In genomic region chr17:74442670-74443515, GRCh38 we compare ENCODE assay signal across 8 cellular contexts. TPM values are rescaled to one million over a fixed set of nuclear protein-coding genes. Genes with fewer than 3 reads are reported as not detected.
DNase-seq lines count a peak whose midpoint lies in the region; ATAC-seq and TF ChIP-seq lines count a peak whose summit lies in the region.

No MANE protein-coding gene starts in this region.

- H3K4me1 ChIP-seq in liver (ENCODE audit: control insufficient read depth in 4 of 4, insufficient read depth in 4 of 4, low read length in 3 of 4): peaks cover 27 to 87% (median 69%) of the 10 kb centered on the region in 4 donors

- CTCF ChIA-PET in activated CD4-positive, alpha-beta T cell treated with anti-CD3 and anti-CD28 coated beads, Interleukin-2, amount 10 ng/mL, durations not matched to agents 7 days and 5 days (lab: Charles Lee): interaction anchor here (1.0 to 2.9 kb wide), 4 partner anchors 15 to 75 kb away, joined by 3 to 18 read pairs (median 9); no protein-coding TSS in a partner anchor

- POLR2A ChIA-PET in activated CD4-positive, alpha-beta T cell treated with anti-CD3 and anti-CD28 coated beads, Interleukin-2, amount 10 ng/mL, durations not matched to agents 7 days and 5 days (lab: Charles Lee): no interaction called here

- peak; percentile 61 for ATAC-seq in HG02798 (IDR thresholded peaks at IDR 0.05; ENCODE audit: poor library complexity, unreplicated experiment)

- peaks cover 2% of the 10 kb centered on the region for H3K4me1 Mint-ChIP-seq in activated CD4-positive, alpha-beta T cell treated with anti-CD3 and anti-CD28 coated beads, Interleukin-2, amount 10 ng/mL, durations not matched to agents 7 days and 5 days

- no peaks in the 10 kb centered on the region for H3K9me3 ChIP-seq in liver (ENCODE audit: control insufficient read depth in 4 of 4, low read length in 3 of 4)

- 4% methylated on average over 28 of the region's 28 CpGs for WGBS in liver

- H3K36me3 ChIP-seq in liver (ENCODE audit: control insufficient read depth in 4 of 4, insufficient read depth in 3 of 4, low read depth in 1 of 4, low read length in 3 of 4): peaks cover 0 to 11% (median 0%) of the 10 kb centered on the region in 4 donors

- peak; percentile 32 to 52 for TF ChIP-seq RAD21 in liver (IDR thresholded peaks at IDR 0.05)

- H3K27ac Mint-ChIP-seq in activated CD4-positive, alpha-beta T cell treated with anti-CD3 and anti-CD28 coated beads, Interleukin-2, amount 10 ng/mL, durations not matched to agents 7 days and 5 days: no peak overlapping the region

- peak overlapping the region in 1 of 3 donors; percentile 22 for H3K4me3 ChIP-seq in liver (ENCODE audit: low read depth in 1 of 3, low read length in 3 of 3)

- TF ChIP-seq POLR2A in GM10847 (IDR thresholded peaks at IDR 0.05; ENCODE audit: extremely low read depth, insufficient read length): peak; percentile 34

- peaks cover 12% of the 10 kb centered on the region for H3K9me3 Mint-ChIP-seq in activated CD4-positive, alpha-beta T cell treated with anti-CD3 and anti-CD28 coated beads, Interleukin-2, amount 10 ng/mL, durations not matched to agents 7 days and 5 days

- no peaks in the 10 kb centered on the region for H3K36me3 Mint-ChIP-seq in activated CD4-positive, alpha-beta T cell treated with anti-CD3 and anti-CD28 coated beads, Interleukin-2, amount 10 ng/mL, durations not matched to agents 7 days and 5 days (ENCODE audit: low read depth)

- H3K4me3 Mint-ChIP-seq in activated CD4-positive, alpha-beta T cell treated with anti-CD3 and anti-CD28 coated beads, Interleukin-2, amount 10 ng/mL, durations not matched to agents 7 days and 5 days: no peak overlapping the region

- peaks cover 9% of the 10 kb centered on the region for H3K27me3 Mint-ChIP-seq in activated CD4-positive, alpha-beta T cell treated with anti-CD3 and anti-CD28 coated beads, Interleukin-2, amount 10 ng/mL, durations not matched to agents 7 days and 5 days

- H3K27ac ChIP-seq in liver (ENCODE audit: low read depth in 1 of 2, low read length in 2 of 2) (peak overlapping the region; percentile 83 to 99), temporal lobe (ENCODE audit: low read depth, low read length) (peak overlapping the region; percentile 80)

- H3K9ac ChIP-seq in liver (ENCODE audit: low read depth in 1 of 2, low read length in 2 of 2): peak overlapping the region; percentile 42 to 83

- DNase-seq in NCI-H345 treated with DMSO at 0.1 percent for 48 hours (lab: John Stamatoyannopoulos, UW; ENCODE audit: unreplicated experiment) (peak; percentile 72), cerebellum (ENCODE audit: low spot score) (peak; percentile 81), 8988T (no peak)
- DNase-seq in activated CD4-positive, alpha-beta T cell treated with anti-CD3 and anti-CD28 coated beads, Interleukin-2, amount 10 ng/mL, durations not matched to agents 7 days and 5 days: no peak

- no peak for TF ChIP-seq CTCF in liver (IDR thresholded peaks at IDR 0.05; ENCODE audit: low read depth, low read length, missing input control)

- H3K27me3 ChIP-seq in liver (ENCODE audit: control insufficient read depth in 4 of 4, insufficient read depth in 4 of 4, low read length in 3 of 4): no peaks in the 10 kb centered on the region

TF ChIP-seq in liver, 16 proteins besides CTCF, POLR2A, EP300 and RAD21:
- TF ChIP-seq SP1 (IDR thresholded peaks at IDR 0.05) (peak; percentile 93), JUND (IDR thresholded peaks at IDR 0.05) (peak; percentile 54 to 75), ZBTB33 (IDR thresholded peaks at IDR 0.05) (peak; percentile 75), HNF4G (IDR thresholded peaks at IDR 0.05) (peak; percentile 93), REST (IDR thresholded peaks at IDR 0.05) (peak; percentile 73), HNF4A (conservative IDR thresholded peaks at IDR 0.05) (peak; percentile 98), GABPA (IDR thresholded peaks at IDR 0.05 in 1 of 2, conservative IDR thresholded peaks at IDR 0.05 in 1 of 2) (peak; percentile 15 to 39), TAF1 (conservative IDR thresholded peaks at IDR 0.05) (peak; percentile 86), FOXA2 (IDR thresholded peaks at IDR 0.05) (peak; percentile 22), RXRA (IDR thresholded peaks at IDR 0.05) (peak; percentile 95 to 97), NR2F2 (IDR thresholded peaks at IDR 0.05) (peak; percentile 93), FOXA1 (IDR thresholded peaks at IDR 0.05) (peak; percentile 63), YY1 (IDR thresholded peaks at IDR 0.05) (peak; percentile 60), EGR1 (IDR thresholded peaks at IDR 0.05; ENCODE audit: low read depth in 2 of 2) (peak; percentile 92 to 95)
- TF ChIP-seq, protein P1, sequence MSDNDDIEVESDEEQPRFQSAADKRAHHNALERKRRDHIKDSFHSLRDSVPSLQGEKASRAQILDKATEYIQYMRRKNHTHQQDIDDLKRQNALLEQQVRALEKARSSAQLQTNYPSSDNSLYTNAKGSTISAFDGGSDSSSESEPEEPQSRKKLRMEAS (IDR thresholded peaks at IDR 0.05): peak; percentile 59
- TF ChIP-seq, protein P2, sequence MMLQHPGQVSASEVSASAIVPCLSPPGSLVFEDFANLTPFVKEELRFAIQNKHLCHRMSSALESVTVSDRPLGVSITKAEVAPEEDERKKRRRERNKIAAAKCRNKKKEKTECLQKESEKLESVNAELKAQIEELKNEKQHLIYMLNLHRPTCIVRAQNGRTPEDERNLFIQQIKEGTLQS (IDR thresholded peaks at IDR 0.05): peak; percentile 39

RNA-seq across cellular contexts. Expression of gene GPRC5C, which starts 11.0 kb away (rescaled TPM):
- total RNA-seq in cerebellum: 6.4 TPM
- 10 to 100 TPM; 34.2 to 86.3 TPM for total RNA-seq in liver
- 100 to 1,000 TPM; 153 to 195 TPM for polyA plus RNA-seq in liver
- total RNA-seq in temporal lobe: 4.2 TPM
- not detected for total RNA-seq in activated CD4-positive, alpha-beta T cell treated with anti-CD3 and anti-CD28 coated beads, Interleukin-2, amount 10 ng/mL, durations not matched to agents 7 days and 5 days

RNA-seq across cellular contexts. Expression of gene CD300A, which starts 23.5 kb away (rescaled TPM):
- 2.6 TPM for total RNA-seq in cerebellum
- 10 to 100 TPM in 1 of 2 donors, 1 to 10 TPM in 1; 9.0 to 11.5 TPM for total RNA-seq in liver
- polyA plus RNA-seq in liver: 1 to 10 TPM; 2.2 to 7.0 TPM
- total RNA-seq in temporal lobe: 2.0 TPM
- 1 to 10 TPM; 6.7 to 6.8 TPM for total RNA-seq in activated CD4-positive, alpha-beta T cell treated with anti-CD3 and anti-CD28 coated beads, Interleukin-2, amount 10 ng/mL, durations not matched to agents 7 days and 5 days

Comparison
In these comparisons a context has a peak if more than half of its experiments do, and no peak if none do; other contexts are left out.
1. DNase-seq: peak in NCI-H345 treated with DMSO at 0.1 percent for 48 hours (single experiment) and cerebellum (single experiment); none in 8988T (single experiment) and activated CD4-positive, alpha-beta T cell treated with anti-CD3 and anti-CD28 coated beads, Interleukin-2, amount 10 ng/mL, durations not matched to agents 7 days and 5 days (single experiment).